Comparison of ENCODE assay signal across 21 cellular contexts in the genomic region with DNA sequence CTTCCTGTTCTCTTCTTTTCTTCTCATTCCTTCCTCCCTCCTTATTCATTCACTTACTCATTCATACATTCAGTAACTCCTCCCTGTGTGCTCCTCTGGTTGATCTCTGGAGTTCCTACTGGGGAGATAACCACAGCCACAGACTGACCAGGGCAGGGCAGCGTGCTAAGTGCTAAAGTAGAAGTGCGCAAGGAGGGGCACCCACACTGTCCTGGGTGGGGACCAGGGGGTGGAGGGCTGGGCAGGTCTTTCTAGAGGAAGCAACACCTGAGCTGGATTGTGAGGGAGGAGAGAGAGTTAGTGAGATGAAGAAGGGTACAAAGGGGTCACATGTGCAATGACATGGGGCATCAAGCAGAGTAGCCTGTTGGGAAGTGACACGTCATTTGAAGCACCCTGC. TPM values are rescaled to one million over a fixed set of nuclear protein-coding genes. Genes with fewer than 3 reads are reported as not detected.
DNase-seq lines count a peak whose midpoint lies in the region; ATAC-seq and TF ChIP-seq lines count a peak whose summit lies in the region.
"Had no signal": no experiment of that assay in that cellular context is flagged by ENCODE, and none has a peak within 500 bp of the region (broad histone marks: within the 10 kb centered on the region; RNA-seq: fewer than 3 reads in every experiment).

No MANE protein-coding gene starts in this region.

- H3K9me3 ChIP-seq in heart right ventricle (no peaks in the 10 kb centered on the region), colonic mucosa (no peaks in the 10 kb centered on the region), body of pancreas (no peaks in the 10 kb centered on the region)

- H3K36me3 Mint-ChIP-seq in activated T-helper 17 cell treated with anti-CD3 and anti-CD28 coated beads, Interleukin-2, amount 50 U/mL, for 72 hours (ENCODE audit: low read depth), result no peaks in the 10 kb centered on the region
- peaks cover 5% of the 10 kb centered on the region for H3K36me3 Mint-ChIP-seq in glutamatergic neuron (ENCODE audit: unreplicated experiment)
- H3K36me3 Mint-ChIP-seq: CD4-positive, alpha-beta memory T cell had no signal

- H3K4me3 ChIP-seq in heart right ventricle (no peak overlapping the region), colonic mucosa (no peak overlapping the region), body of pancreas (no peak overlapping the region)
- H3K4me3 ChIP-seq: GM23248 had no signal

- WGBS in heart right ventricle, 2 donors, result 85 to 94% methylated on average over 3 of the region's 3 CpGs
- WGBS in body of pancreas, 2 donors, result 81 to 90% methylated on average over 3 of the region's 3 CpGs

- H3K27me3 ChIP-seq in heart right ventricle, result no peaks in the 10 kb centered on the region
- no peaks in the 10 kb centered on the region for H3K27me3 ChIP-seq in colonic mucosa
- no peaks in the 10 kb centered on the region for H3K27me3 ChIP-seq in body of pancreas

- no peak overlapping the region for H3K4me3 Mint-ChIP-seq in activated T-helper 17 cell treated with anti-CD3 and anti-CD28 coated beads, Interleukin-2, amount 50 U/mL, for 72 hours
- H3K4me3 Mint-ChIP-seq in glutamatergic neuron (ENCODE audit: unreplicated experiment), result peak overlapping the region; percentile 11
- H3K4me3 Mint-ChIP-seq: CD4-positive, alpha-beta memory T cell had no signal

- H3K36me3 ChIP-seq in heart right ventricle, result no peaks in the 10 kb centered on the region
- no peaks in the 10 kb centered on the region for H3K36me3 ChIP-seq in colonic mucosa
- H3K36me3 ChIP-seq in body of pancreas (replicated peaks in 1 of 2; ENCODE audit: insufficient read depth in 1 of 2, low read depth in 2 of 2), result no peaks in the 10 kb centered on the region

- H3K27ac ChIP-seq in heart right ventricle (no peak overlapping the region), colonic mucosa (no peak overlapping the region), body of pancreas (no peak overlapping the region)
- H3K27ac ChIP-seq: GM23248 had no signal

- TF ChIP-seq CTCF in heart right ventricle (IDR thresholded peaks at IDR 0.05) (no peak), glutamatergic neuron (IDR thresholded peaks at IDR 0.05; ENCODE audit: partially characterized antibody, unreplicated experiment) (no peak), colonic mucosa (IDR thresholded peaks at IDR 0.05) (no peak), body of pancreas (IDR thresholded peaks at IDR 0.05) (no peak)

- ATAC-seq in heart right ventricle (no peak), body of pancreas (no peak), GM21529 (IDR thresholded peaks at IDR 0.05; ENCODE audit: unreplicated experiment) (no peak)
- ATAC-seq in activated T-helper 17 cell treated with anti-CD3 and anti-CD28 coated beads, Interleukin-2, amount 50 U/mL, for 72 hours (replicated peaks), result peak; percentile 56

- H3K4me1 ChIP-seq in heart right ventricle (no peaks in the 10 kb centered on the region), colonic mucosa (no peaks in the 10 kb centered on the region), body of pancreas (no peaks in the 10 kb centered on the region)

- H3K4me1 Mint-ChIP-seq in activated T-helper 17 cell treated with anti-CD3 and anti-CD28 coated beads, Interleukin-2, amount 50 U/mL, for 72 hours, result no peaks in the 10 kb centered on the region
- H3K4me1 Mint-ChIP-seq in glutamatergic neuron (ENCODE audit: low read depth, unreplicated experiment), result peaks cover 32% of the 10 kb centered on the region
- H3K4me1 Mint-ChIP-seq: CD4-positive, alpha-beta memory T cell had no signal

- H3K27me3 Mint-ChIP-seq in activated T-helper 17 cell treated with anti-CD3 and anti-CD28 coated beads, Interleukin-2, amount 50 U/mL, for 72 hours, result peaks cover 4% of the 10 kb centered on the region
- peaks cover 3% of the 10 kb centered on the region for H3K27me3 Mint-ChIP-seq in glutamatergic neuron (ENCODE audit: unreplicated experiment)
- H3K27me3 Mint-ChIP-seq: CD4-positive, alpha-beta memory T cell had no signal

- no peaks in the 10 kb centered on the region for H3K9me3 Mint-ChIP-seq in activated T-helper 17 cell treated with anti-CD3 and anti-CD28 coated beads, Interleukin-2, amount 50 U/mL, for 72 hours
- H3K9me3 Mint-ChIP-seq in glutamatergic neuron (ENCODE audit: unreplicated experiment), result peaks cover 6% of the 10 kb centered on the region

- TF ChIP-seq POLR2A in body of pancreas (IDR thresholded peaks at IDR 0.05), result no peak

- intact Hi-C loops in cardiac septum (cut with DNase I) (loop anchor here (10.0 kb wide), 1 partner anchor 174 kb away; no protein-coding TSS in a partner anchor), heart right ventricle (cut with DNase I) (loop anchor here in 4 of 10 donors (10.0 kb wide), 2 partner anchors 104 to 174 kb away; no protein-coding TSS in a partner anchor), colonic mucosa (cut with DNase I) (no loop called here), body of pancreas (cut with DNase I) (no loop called here)

- DNase-seq in cardiac septum (ENCODE audit: low spot score) (peak; percentile 46), heart right ventricle (no peak), glutamatergic neuron (no peak), colonic mucosa (no peak), body of pancreas (no peak)
- DNase-seq: C1 segment of cervical spinal cord; Calu3; CD4-positive, alpha-beta memory T cell; COR-L47; DMS79 treated with DMSO at 0.1 percent for 48 hours; GF-D8; GM23248; H7; HCEC 1CT had no signal

- H3K27ac Mint-ChIP-seq in activated T-helper 17 cell treated with anti-CD3 and anti-CD28 coated beads, Interleukin-2, amount 50 U/mL, for 72 hours, result no peak overlapping the region
- no peak overlapping the region for H3K27ac Mint-ChIP-seq in glutamatergic neuron (ENCODE audit: unreplicated experiment)

- no peak overlapping the region for H3K9ac ChIP-seq in colonic mucosa (ENCODE audit: low read depth in 2 of 2, low read length in 2 of 2)
- H3K9ac ChIP-seq: GM23248 had no signal

RNA-seq across cellular contexts. Expression of a gene that starts 13.8 kb away (rescaled TPM):
- 1.3 TPM for total RNA-seq in cardiac septum
- under 1 TPM in 6 of 10 donors, not detected in 4; 0.32 to 0.64 (median 0.42) TPM for total RNA-seq in heart right ventricle
- polyA plus RNA-seq in heart right ventricle, result 1 to 10 TPM in 1 of 2 donors, under 1 TPM in 1; 0.46 to 1.2 TPM
- total RNA-seq in activated T-helper 17 cell treated with anti-CD3 and anti-CD28 coated beads, Interleukin-2, amount 50 U/mL, for 72 hours, result not detected
- total RNA-seq in glutamatergic neuron (ENCODE audit: unreplicated experiment), result 11.5 TPM
- total RNA-seq in colonic mucosa, result 1 to 10 TPM; 1.2 to 1.3 TPM
- 1 to 10 TPM in 1 of 2 donors, not detected in 1; 2.9 TPM for total RNA-seq in body of pancreas
- total RNA-seq: Calu3; CD4-positive, alpha-beta memory T cell; GM23248 had no signal
- polyA plus RNA-seq: GM23248 had no signal

RNA-seq across cellular contexts. Expression of a gene that starts 50.3 kb away (rescaled TPM):
- total RNA-seq in cardiac septum (0.30 TPM), heart right ventricle (under 1 TPM in 2 of 10 donors, not detected in 8; 0.09 to 0.18 TPM), glutamatergic neuron (ENCODE audit: unreplicated experiment) (1.2 TPM), colonic mucosa (not detected), body of pancreas (1 to 10 TPM in 1 of 2 donors, under 1 TPM in 1; 0.99 to 2.1 TPM)
- under 1 TPM in 1 of 2 donors, not detected in 1; 0.28 TPM for polyA plus RNA-seq in heart right ventricle
- not detected for total RNA-seq in activated T-helper 17 cell treated with anti-CD3 and anti-CD28 coated beads, Interleukin-2, amount 50 U/mL, for 72 hours
- total RNA-seq: A172; A673; Calu3; CD4-positive, alpha-beta memory T cell; Daoy; G401; GM23248 had no signal
- polyA plus RNA-seq: BJ; CD4-positive, alpha-beta memory T cell; GM23248 had no signal

RNA-seq across cellular contexts. Expression of a gene that starts 50.6 kb away (rescaled TPM):
- total RNA-seq in cardiac septum (39.1 TPM), heart right ventricle (10 to 100 TPM; 18.9 to 38.6 (median 27.9) TPM), glutamatergic neuron (ENCODE audit: unreplicated experiment) (221 TPM), colonic mucosa (1 to 10 TPM; 6.3 to 7.5 TPM), body of pancreas (1 to 10 TPM; 6.5 to 6.6 TPM)
- polyA plus RNA-seq in heart right ventricle, result 10 to 100 TPM; 15.1 to 20.7 TPM
- total RNA-seq in activated T-helper 17 cell treated with anti-CD3 and anti-CD28 coated beads, Interleukin-2, amount 50 U/mL, for 72 hours, result 10 to 100 TPM; 12.5 to 12.9 TPM
